Comparison of ENCODE assay signal across 13 cellular contexts in genomic region chr22:26318975-26319374, GRCh38.
DNase-seq lines count a peak whose midpoint lies in the region; ATAC-seq and TF ChIP-seq lines count a peak whose summit lies in the region.
"Had no signal": no experiment of that assay in that cellular context is flagged by ENCODE, and none has a peak within 500 bp of the region (broad histone marks: within the 10 kb centered on the region; RNA-seq: fewer than 3 reads in every experiment).

No MANE protein-coding gene starts in this region.

- CTCF ChIA-PET in HCT116 (lab: Charles Lee) = interaction anchor here (2.0 kb wide), 1 partner anchor 12 kb away, joined by 9 read pairs; no protein-coding TSS in a partner anchor

- no peak overlapping the region for H3K9ac ChIP-seq in HCT116 (ENCODE audit: low read length)

- no peak overlapping the region for H3K27ac ChIP-seq in HCT116 (ENCODE audit: low read depth, low read length)
- no peak overlapping the region for H3K27ac ChIP-seq in WERI-Rb-1
- H3K27ac ChIP-seq: pancreas, stomach had no signal

- peaks cover 0 to 19% of the 10 kb centered on the region in 2 experiments; a peak in 1 of 4 replicates for H3K4me1 ChIP-seq in HCT116 (ENCODE audit: control insufficient read depth in 1 of 2, insufficient read depth in 2 of 2, low read length in 2 of 2)
- H3K4me1 ChIP-seq: pancreas, stomach had no signal

- H3K4me3 ChIP-seq in HCT116 (replicated peaks in 1 of 2; ENCODE audit: low read depth in 1 of 2, low read length in 2 of 2) = no peak overlapping the region
- H3K4me3 ChIP-seq in WERI-Rb-1 (ENCODE audit: low read depth, low read length) = no peak overlapping the region
- H3K4me3 ChIP-seq: pancreas, stomach had no signal

- H4K20me1 ChIP-seq in HCT116 (ENCODE audit: insufficient read depth) = no peaks in the 10 kb centered on the region; the same call in 1 of the 2 replicates

- H3K36me3 ChIP-seq in HCT116 (ENCODE audit: control insufficient read depth in 1 of 2, insufficient read depth in 2 of 2, low read length in 2 of 2) (no peaks in the 10 kb centered on the region), WERI-Rb-1 (no peaks in the 10 kb centered on the region)
- H3K36me3 ChIP-seq: pancreas, stomach had no signal

- TF ChIP-seq RAD21 in HCT116 (IDR thresholded peaks at IDR 0.05; ENCODE audit: low read depth) = peak; percentile 24; the same call in 1 of the 2 replicates

- no peaks in the 10 kb centered on the region for H3K9me2 ChIP-seq in HCT116 (ENCODE audit: insufficient read depth)

- TF ChIP-seq POLR2A in HCT116 (IDR thresholded peaks at IDR 0.05; ENCODE audit: borderline replicate concordance, extremely low read depth, insufficient read depth, insufficient read length) = no peak

- ATAC-seq in HCT116 = peak; percentile 91
- ATAC-seq in GM21737 (IDR thresholded peaks at IDR 0.05; ENCODE audit: unreplicated experiment) = no peak
- ATAC-seq: activated naive CD4-positive, alpha-beta T cell treated with anti-CD3 and anti-CD28 coated beads, Interleukin-2, amount 50 U/mL, for 72 hours; pancreas had no signal

- POLR2A ChIA-PET in HCT116 (lab: Charles Lee) = no interaction called here

- TF ChIP-seq CTCF in HCT116 (IDR thresholded peaks at IDR 0.05 in 2 of 3, conservative IDR thresholded peaks at IDR 0.05 in 1 of 3; ENCODE audit: borderline replicate concordance in 1 of 3, insufficient read depth in 1 of 3, low read depth in 2 of 3, low read length in 2 of 3) = peak in 2 of 3 experiments; percentile 61 to 72; a peak in 4 of 6 replicates
- TF ChIP-seq CTCF in WERI-Rb-1 (IDR thresholded peaks at IDR 0.05; ENCODE audit: low read depth, low read length) = 0 out of 2 replicates have a peak, but pooled peaks have one; percentile 20

- peak; percentile 64 for DNase-seq in ELF-1 (ENCODE audit: low read depth, low spot score)
- DNase-seq in HCT116 (ENCODE audit: low read depth, low spot score) = no peak
- no peak for DNase-seq in WERI-Rb-1
- peak; percentile 68 for DNase-seq in iPS-NIHi7 (ENCODE audit: extremely low spot score)
- no peak for DNase-seq in cerebellar cortex (ENCODE audit: low spot score)
- DNase-seq in NCI-H146 treated with DMSO at 0.1 percent for 48 hours (lab: John Stamatoyannopoulos, UW; ENCODE audit: unreplicated experiment) = no peak
- DNase-seq: GF-D8, MM.1S, pancreas, stomach, T-helper 1 cell had no signal

- no peaks in the 10 kb centered on the region for H3K9me3 ChIP-seq in HCT116 (ENCODE audit: control insufficient read depth in 1 of 2, insufficient read depth in 1 of 2, low read depth in 1 of 2, low read length in 2 of 2)
- H3K9me3 ChIP-seq in WERI-Rb-1 (ENCODE audit: severe bottlenecking) = no peaks in the 10 kb centered on the region
- H3K9me3 ChIP-seq: pancreas, stomach had no signal

- H3K27me3 ChIP-seq in HCT116 (ENCODE audit: insufficient read depth, low read length) (peaks cover 32% of the 10 kb centered on the region), WERI-Rb-1 (ENCODE audit: insufficient read depth, low read depth, severe bottlenecking) (peaks cover 16% of the 10 kb centered on the region)

- no peak overlapping the region for H2AFZ ChIP-seq in HCT116 (ENCODE audit: low read depth, low read length, poor library complexity, severe bottlenecking)

- intact Hi-C loops in HCT116 (cut with micrococcal nuclease) = no loop called here

- no peaks in the 10 kb centered on the region for H3K79me2 ChIP-seq in HCT116 (ENCODE audit: insufficient read depth, low read length)

- RAD21 ChIA-PET in HCT116 (lab: Charles Lee; ENCODE audit: low non-redundant PET in 1 of 2, low total read pairs in 2 of 2, uncharacterized antibody in 2 of 2, unreplicated experiment in 2 of 2) = interaction anchor here in 1 of 2 experiments (0.6 kb wide), 1 partner anchor 228 kb away, joined by 3 read pairs; no protein-coding TSS in a partner anchor

- BruUV-seq in HCT116 (replicated peaks; lab: Mats Ljungman, UMichigan) = no TSS peak

- H3K4me2 ChIP-seq in HCT116 (ENCODE audit: low read length) = no peak overlapping the region

TF ChIP-seq in HCT116, 20 proteins besides CTCF, POLR2A, EP300 and RAD21:
- TF ChIP-seq SIN3A (IDR thresholded peaks at IDR 0.05; ENCODE audit: low read depth) (no peak), TCF7L2 (IDR thresholded peaks at IDR 0.05; ENCODE audit: borderline replicate concordance, extremely low read depth, insufficient read depth, insufficient read length) (no peak), JUND (IDR thresholded peaks at IDR 0.05) (no peak), YY1 (IDR thresholded peaks at IDR 0.05; ENCODE audit: extremely low read depth, insufficient replicate concordance, low read depth, low read length) (no peak), ZNF274 (IDR thresholded peaks at IDR 0.05; ENCODE audit: low read depth, low read length) (no peak), EGR1 (IDR thresholded peaks at IDR 0.05; ENCODE audit: low read depth) (no peak), ATF3 (IDR thresholded peaks at IDR 0.05) (no peak), ZFX (IDR thresholded peaks at IDR 0.05) (no peak), REST (IDR thresholded peaks at IDR 0.05; ENCODE audit: low read depth) (no peak), SP1 (IDR thresholded peaks at IDR 0.05; ENCODE audit: low read depth) (no peak), ELF1 (IDR thresholded peaks at IDR 0.05; ENCODE audit: borderline replicate concordance, low read depth) (no peak), ZBTB33 (IDR thresholded peaks at IDR 0.05; ENCODE audit: extremely low read depth, insufficient replicate concordance, low read length) (no peak), CEBPB (IDR thresholded peaks at IDR 0.05; ENCODE audit: low read depth) (no peak), POLR2AphosphoS5 (IDR thresholded peaks at IDR 0.05; ENCODE audit: low read depth, low read length) (no peak), FOSL1 (IDR thresholded peaks at IDR 0.05; ENCODE audit: low read depth) (no peak), SRF (IDR thresholded peaks at IDR 0.05; ENCODE audit: low read depth) (no peak), CBX3 (IDR thresholded peaks at IDR 0.05; ENCODE audit: low read depth) (no peak)

Comparison
In these comparisons a context has a peak if more than half of its experiments do, and no peak if none do; other contexts are left out.
1. DNase-seq: peak in ELF-1 (single experiment) and iPS-NIHi7 (single experiment); none in HCT116 (single experiment), WERI-Rb-1 (single experiment), cerebellar cortex (single experiment) and NCI-H146 treated with DMSO at 0.1 percent for 48 hours (single experiment).